In genomic region chr3:118641608-118642007, GRCh38 we compare ENCODE assay signal across 9 cellular contexts.
DNase-seq lines count a peak whose midpoint lies in the region; ATAC-seq and TF ChIP-seq lines count a peak whose summit lies in the region.
"Had no signal": no experiment of that assay in that cellular context is flagged by ENCODE, and none has a peak within 500 bp of the region (broad histone marks: within the 10 kb centered on the region; RNA-seq: fewer than 3 reads in every experiment).

No MANE protein-coding gene starts in this region.

- H3K27ac ChIP-seq in effector memory CD4-positive, alpha-beta T cell (ENCODE audit: insufficient read depth, low read length, poor library complexity, severe bottlenecking): no peak overlapping the region
- H3K27ac ChIP-seq in PC-3 (ENCODE audit: low read length): no peak overlapping the region
- H3K27ac ChIP-seq: brain microvascular endothelial cell had no signal

- CTCF ChIA-PET in PC-3 (lab: Charles Lee): no interaction called here

- no peak overlapping the region for H3K4me2 ChIP-seq in PC-3 (ENCODE audit: low read length)

- H3K4me1 ChIP-seq in effector memory CD4-positive, alpha-beta T cell (ENCODE audit: control insufficient read depth, insufficient read depth, low read length, poor library complexity, severe bottlenecking): no peaks in the 10 kb centered on the region
- H3K4me1 ChIP-seq in PC-3 (ENCODE audit: insufficient read depth, low read length): no peaks in the 10 kb centered on the region

- no peaks in the 10 kb centered on the region for H3K9me3 ChIP-seq in effector memory CD4-positive, alpha-beta T cell (ENCODE audit: control insufficient read depth, low read length)
- H3K9me3 ChIP-seq in PC-3 (ENCODE audit: low read length): no peaks in the 10 kb centered on the region

- H3F3A ChIP-seq in PC-3 (ENCODE audit: low read length, unreplicated experiment): no peaks in the 10 kb centered on the region

- no peaks in the 10 kb centered on the region for H3K9me2 ChIP-seq in PC-3 (replicated peaks; ENCODE audit: low read length)

- no peak overlapping the region for H3K4me3 ChIP-seq in effector memory CD4-positive, alpha-beta T cell (ENCODE audit: insufficient read depth, low read depth, low read length, poor library complexity, severe bottlenecking)
- H3K4me3 ChIP-seq in PC-3 (ENCODE audit: low read length): no peak overlapping the region

- H4K20me1 ChIP-seq in PC-3 (ENCODE audit: low read length): no peaks in the 10 kb centered on the region

- POLR2A ChIA-PET in PC-3 (lab: Charles Lee; ENCODE audit: unreplicated experiment): no interaction called here

- no peaks in the 10 kb centered on the region for H3K36me3 ChIP-seq in effector memory CD4-positive, alpha-beta T cell (ENCODE audit: control insufficient read depth, insufficient read depth, low read length)
- no peaks in the 10 kb centered on the region for H3K36me3 ChIP-seq in PC-3 (ENCODE audit: low read depth, low read length)
- H3K36me3 ChIP-seq: brain microvascular endothelial cell had no signal

- H3K27me3 ChIP-seq in effector memory CD4-positive, alpha-beta T cell (replicated peaks; ENCODE audit: control insufficient read depth, insufficient read depth, low read length, poor library complexity, severe bottlenecking): no peaks in the 10 kb centered on the region
- no peaks in the 10 kb centered on the region for H3K27me3 ChIP-seq in PC-3 (ENCODE audit: low read length)
- H3K27me3 ChIP-seq: brain microvascular endothelial cell had no signal

- H2AFZ ChIP-seq in PC-3 (ENCODE audit: low read length): no peak overlapping the region

- H3K79me2 ChIP-seq in PC-3 (ENCODE audit: low read length): no peaks in the 10 kb centered on the region

- peak; percentile 48 for DNase-seq in NK-92 treated with Interleukin-12 subunit alpha and Interleukin-12 subunit beta, amount 100 ng/mL, for 24 hours (lab: John Stamatoyannopoulos, UW)
- DNase-seq in NK-92 (lab: John Stamatoyannopoulos, UW; ENCODE audit: unreplicated experiment): no peak
- DNase-seq in putamen (ENCODE audit: low spot score): peak; percentile 72
- no peak for DNase-seq in effector memory CD4-positive, alpha-beta T cell
- no peak for DNase-seq in PC-3
- DNase-seq in T-helper 1 cell: no peak
- DNase-seq: brain microvascular endothelial cell had no signal

- intact Hi-C loops in PC-3 (cut with micrococcal nuclease): no loop called here

- no peak for TF ChIP-seq CTCF in PC-3 (conservative IDR thresholded peaks at IDR 0.05; ENCODE audit: low read depth, low read length)

- no peak overlapping the region for H3K9ac ChIP-seq in PC-3 (ENCODE audit: low read length)

- BruUV-seq in PC-3 (replicated peaks; lab: Mats Ljungman, UMichigan): no TSS peak

- ATAC-seq in HG03432 (IDR thresholded peaks at IDR 0.05; ENCODE audit: unreplicated experiment) (peak; percentile 82), SK-N-SH treated with all-trans-retinoic acid at 6 μM for 48 hours (peak; percentile 58; the same call in 1 of the 3 replicates), PC-3 (no peak)

TF ChIP-seq in SK-N-SH treated with all-trans-retinoic acid at 6 μM for 48 hours, 23 proteins besides CTCF, POLR2A, EP300 and RAD21:
- no peak for TF ChIP-seq ISL1 (CRISPR knock-in tag; IDR thresholded peaks at IDR 0.05)
- no peak for TF ChIP-seq CSRNP3 (CRISPR knock-in tag; IDR thresholded peaks at IDR 0.05)
- no peak for TF ChIP-seq PPARA (CRISPR knock-in tag; IDR thresholded peaks at IDR 0.05; ENCODE audit: borderline replicate concordance)
- no peak for TF ChIP-seq ZC3H10 (CRISPR knock-in tag; IDR thresholded peaks at IDR 0.05)
- no peak for TF ChIP-seq GLIS3 (CRISPR knock-in tag; IDR thresholded peaks at IDR 0.05)
- no peak for TF ChIP-seq ARNTL (CRISPR knock-in tag; IDR thresholded peaks at IDR 0.05; ENCODE audit: borderline replicate concordance, low read depth)
- TF ChIP-seq ZFP30 (CRISPR knock-in tag; IDR thresholded peaks at IDR 0.05): no peak
- no peak for TF ChIP-seq POU6F1 (CRISPR knock-in tag; IDR thresholded peaks at IDR 0.05; ENCODE audit: borderline replicate concordance, low read depth)
- TF ChIP-seq, protein P1, sequence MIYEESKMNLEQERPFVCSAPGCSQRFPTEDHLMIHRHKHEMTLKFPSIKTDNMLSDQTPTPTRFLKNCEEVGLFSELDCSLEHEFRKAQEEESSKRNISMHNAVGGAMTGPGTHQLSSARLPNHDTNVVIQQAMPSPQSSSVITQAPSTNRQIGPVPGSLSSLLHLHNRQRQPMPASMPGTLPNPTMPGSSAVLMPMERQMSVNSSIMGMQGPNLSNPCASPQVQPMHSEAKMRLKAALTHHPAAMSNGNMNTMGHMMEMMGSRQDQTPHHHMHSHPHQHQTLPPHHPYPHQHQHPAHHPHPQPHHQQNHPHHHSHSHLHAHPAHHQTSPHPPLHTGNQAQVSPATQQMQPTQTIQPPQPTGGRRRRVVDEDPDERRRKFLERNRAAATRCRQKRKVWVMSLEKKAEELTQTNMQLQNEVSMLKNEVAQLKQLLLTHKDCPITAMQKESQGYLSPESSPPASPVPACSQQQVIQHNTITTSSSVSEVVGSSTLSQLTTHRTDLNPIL (CRISPR knock-in tag; IDR thresholded peaks at IDR 0.05; ENCODE audit: low read depth): no peak
- TF ChIP-seq RARB (CRISPR knock-in tag; IDR thresholded peaks at IDR 0.05): no peak
- TF ChIP-seq TCF4 (CRISPR knock-in tag; IDR thresholded peaks at IDR 0.05; ENCODE audit: borderline replicate concordance): no peak
- no peak for TF ChIP-seq PATZ1 (CRISPR knock-in tag; IDR thresholded peaks at IDR 0.05; ENCODE audit: borderline replicate concordance)
- no peak for TF ChIP-seq TOX (CRISPR knock-in tag; IDR thresholded peaks at IDR 0.05; ENCODE audit: borderline replicate concordance)

Comparison
In these comparisons a context has a peak if more than half of its experiments do, and no peak if none do; other contexts are left out.
1. DNase-seq: peak in NK-92 treated with Interleukin-12 subunit alpha and Interleukin-12 subunit beta, amount 100 ng/mL, for 24 hours (single experiment) and putamen (single experiment); none in NK-92 (single experiment), effector memory CD4-positive, alpha-beta T cell (0 of 3), PC-3 (single experiment) and T-helper 1 cell (0 of 5).